ENCODE assay signal across 1 cellular context in the genomic region with DNA sequence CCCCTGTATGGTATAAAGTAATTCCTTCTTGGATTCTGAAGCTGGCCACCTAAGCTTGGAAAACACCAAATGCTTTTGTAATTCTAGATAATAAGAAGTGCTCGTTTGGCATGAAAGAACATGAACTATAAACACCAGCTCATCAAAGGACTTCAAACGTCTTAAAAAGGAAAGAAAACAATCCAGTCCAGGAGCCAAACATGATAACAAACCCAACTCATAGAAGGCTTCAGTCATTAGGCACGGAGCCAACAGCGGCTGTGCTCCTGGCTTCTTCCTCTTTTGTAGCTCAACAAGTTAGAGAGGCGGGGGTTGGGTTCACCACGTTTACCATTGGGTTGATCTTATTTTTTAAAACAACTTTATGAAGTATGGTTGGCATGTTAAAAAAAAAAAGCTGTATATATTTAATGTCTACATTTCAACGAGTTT.
TF ChIP-seq lines count a peak whose summit lies in the region.

No MANE protein-coding gene starts in this region.

TF ChIP-seq in HepG2, 621 proteins besides CTCF, POLR2A, EP300 and RAD21 (continued from another document and continues in another):
- TF ChIP-seq GATA4 (IDR thresholded peaks at IDR 0.05; ENCODE audit: borderline replicate concordance, low read depth) = 0 out of 2 replicates have a peak, but pooled peaks have one; percentile 27
- peak; percentile 63 for TF ChIP-seq RARA (CRISPR knock-in tag; IDR thresholded peaks at IDR 0.05)
- TF ChIP-seq, protein P1, sequence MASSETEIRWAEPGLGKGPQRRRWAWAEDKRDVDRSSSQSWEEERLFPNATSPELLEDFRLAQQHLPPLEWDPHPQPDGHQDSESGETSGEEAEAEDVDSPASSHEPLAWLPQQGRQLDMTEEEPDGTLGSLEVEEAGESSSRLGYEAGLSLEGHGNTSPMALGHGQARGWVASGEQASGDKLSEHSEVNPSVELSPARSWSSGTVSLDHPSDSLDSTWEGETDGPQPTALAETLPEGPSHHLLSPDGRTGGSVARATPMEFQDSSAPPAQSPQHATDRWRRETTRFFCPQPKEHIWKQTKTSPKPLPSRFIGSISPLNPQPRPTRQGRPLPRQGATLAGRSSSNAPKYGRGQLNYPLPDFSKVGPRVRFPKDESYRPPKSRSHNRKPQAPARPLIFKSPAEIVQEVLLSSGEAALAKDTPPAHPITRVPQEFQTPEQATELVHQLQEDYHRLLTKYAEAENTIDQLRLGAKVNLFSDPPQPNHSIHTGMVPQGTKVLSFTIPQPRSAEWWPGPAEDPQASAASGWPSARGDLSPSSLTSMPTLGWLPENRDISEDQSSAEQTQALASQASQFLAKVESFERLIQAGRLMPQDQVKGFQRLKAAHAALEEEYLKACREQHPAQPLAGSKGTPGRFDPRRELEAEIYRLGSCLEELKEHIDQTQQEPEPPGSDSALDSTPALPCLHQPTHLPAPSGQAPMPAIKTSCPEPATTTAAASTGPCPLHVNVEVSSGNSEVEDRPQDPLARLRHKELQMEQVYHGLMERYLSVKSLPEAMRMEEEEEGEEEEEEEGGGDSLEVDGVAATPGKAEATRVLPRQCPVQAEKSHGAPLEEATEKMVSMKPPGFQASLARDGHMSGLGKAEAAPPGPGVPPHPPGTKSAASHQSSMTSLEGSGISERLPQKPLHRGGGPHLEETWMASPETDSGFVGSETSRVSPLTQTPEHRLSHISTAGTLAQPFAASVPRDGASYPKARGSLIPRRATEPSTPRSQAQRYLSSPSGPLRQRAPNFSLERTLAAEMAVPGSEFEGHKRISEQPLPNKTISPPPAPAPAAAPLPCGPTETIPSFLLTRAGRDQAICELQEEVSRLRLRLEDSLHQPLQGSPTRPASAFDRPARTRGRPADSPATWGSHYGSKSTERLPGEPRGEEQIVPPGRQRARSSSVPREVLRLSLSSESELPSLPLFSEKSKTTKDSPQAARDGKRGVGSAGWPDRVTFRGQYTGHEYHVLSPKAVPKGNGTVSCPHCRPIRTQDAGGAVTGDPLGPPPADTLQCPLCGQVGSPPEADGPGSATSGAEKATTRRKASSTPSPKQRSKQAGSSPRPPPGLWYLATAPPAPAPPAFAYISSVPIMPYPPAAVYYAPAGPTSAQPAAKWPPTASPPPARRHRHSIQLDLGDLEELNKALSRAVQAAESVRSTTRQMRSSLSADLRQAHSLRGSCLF (CRISPR knock-in tag; IDR thresholded peaks at IDR 0.05; ENCODE audit: borderline replicate concordance) = no peak
- TF ChIP-seq, protein P2, sequence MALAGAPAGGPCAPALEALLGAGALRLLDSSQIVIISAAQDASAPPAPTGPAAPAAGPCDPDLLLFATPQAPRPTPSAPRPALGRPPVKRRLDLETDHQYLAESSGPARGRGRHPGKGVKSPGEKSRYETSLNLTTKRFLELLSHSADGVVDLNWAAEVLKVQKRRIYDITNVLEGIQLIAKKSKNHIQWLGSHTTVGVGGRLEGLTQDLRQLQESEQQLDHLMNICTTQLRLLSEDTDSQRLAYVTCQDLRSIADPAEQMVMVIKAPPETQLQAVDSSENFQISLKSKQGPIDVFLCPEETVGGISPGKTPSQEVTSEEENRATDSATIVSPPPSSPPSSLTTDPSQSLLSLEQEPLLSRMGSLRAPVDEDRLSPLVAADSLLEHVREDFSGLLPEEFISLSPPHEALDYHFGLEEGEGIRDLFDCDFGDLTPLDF (CRISPR knock-in tag; IDR thresholded peaks at IDR 0.05) = no peak
- TF ChIP-seq ARNTL (CRISPR knock-in tag; IDR thresholded peaks at IDR 0.05) = no peak
- peak; percentile 42 for TF ChIP-seq SAP130 (CRISPR knock-in tag; IDR thresholded peaks at IDR 0.05; ENCODE audit: low read depth)
- TF ChIP-seq, protein P3, sequence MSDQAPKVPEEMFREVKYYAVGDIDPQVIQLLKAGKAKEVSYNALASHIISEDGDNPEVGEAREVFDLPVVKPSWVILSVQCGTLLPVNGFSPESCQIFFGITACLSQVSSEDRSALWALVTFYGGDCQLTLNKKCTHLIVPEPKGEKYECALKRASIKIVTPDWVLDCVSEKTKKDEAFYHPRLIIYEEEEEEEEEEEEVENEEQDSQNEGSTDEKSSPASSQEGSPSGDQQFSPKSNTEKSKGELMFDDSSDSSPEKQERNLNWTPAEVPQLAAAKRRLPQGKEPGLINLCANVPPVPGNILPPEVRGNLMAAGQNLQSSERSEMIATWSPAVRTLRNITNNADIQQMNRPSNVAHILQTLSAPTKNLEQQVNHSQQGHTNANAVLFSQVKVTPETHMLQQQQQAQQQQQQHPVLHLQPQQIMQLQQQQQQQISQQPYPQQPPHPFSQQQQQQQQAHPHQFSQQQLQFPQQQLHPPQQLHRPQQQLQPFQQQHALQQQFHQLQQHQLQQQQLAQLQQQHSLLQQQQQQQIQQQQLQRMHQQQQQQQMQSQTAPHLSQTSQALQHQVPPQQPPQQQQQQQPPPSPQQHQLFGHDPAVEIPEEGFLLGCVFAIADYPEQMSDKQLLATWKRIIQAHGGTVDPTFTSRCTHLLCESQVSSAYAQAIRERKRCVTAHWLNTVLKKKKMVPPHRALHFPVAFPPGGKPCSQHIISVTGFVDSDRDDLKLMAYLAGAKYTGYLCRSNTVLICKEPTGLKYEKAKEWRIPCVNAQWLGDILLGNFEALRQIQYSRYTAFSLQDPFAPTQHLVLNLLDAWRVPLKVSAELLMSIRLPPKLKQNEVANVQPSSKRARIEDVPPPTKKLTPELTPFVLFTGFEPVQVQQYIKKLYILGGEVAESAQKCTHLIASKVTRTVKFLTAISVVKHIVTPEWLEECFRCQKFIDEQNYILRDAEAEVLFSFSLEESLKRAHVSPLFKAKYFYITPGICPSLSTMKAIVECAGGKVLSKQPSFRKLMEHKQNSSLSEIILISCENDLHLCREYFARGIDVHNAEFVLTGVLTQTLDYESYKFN (CRISPR knock-in tag; conservative IDR thresholded peaks at IDR 0.05) = peak; percentile 31; the same call in 1 of the 2 replicates
- no peak for TF ChIP-seq ZNF501 (CRISPR knock-in tag; IDR thresholded peaks at IDR 0.05)
- TF ChIP-seq HCFC1 (IDR thresholded peaks at IDR 0.05; ENCODE audit: low read depth, low read length) = no peak
- no peak for TF ChIP-seq PHF8 (CRISPR knock-in tag; IDR thresholded peaks at IDR 0.05)
- TF ChIP-seq SOX5 (CRISPR knock-in tag; IDR thresholded peaks at IDR 0.05; ENCODE audit: borderline replicate concordance) = peak; percentile 60; the same call in 1 of the 2 replicates
- TF ChIP-seq ZNF841 (CRISPR knock-in tag; IDR thresholded peaks at IDR 0.05; ENCODE audit: borderline replicate concordance) = no peak
- no peak for TF ChIP-seq ZNF292 (CRISPR knock-in tag; IDR thresholded peaks at IDR 0.05; ENCODE audit: borderline replicate concordance, low read depth)
- TF ChIP-seq ZNF773 (CRISPR knock-in tag; IDR thresholded peaks at IDR 0.05; ENCODE audit: borderline replicate concordance) = no peak
- TF ChIP-seq, protein P4, sequence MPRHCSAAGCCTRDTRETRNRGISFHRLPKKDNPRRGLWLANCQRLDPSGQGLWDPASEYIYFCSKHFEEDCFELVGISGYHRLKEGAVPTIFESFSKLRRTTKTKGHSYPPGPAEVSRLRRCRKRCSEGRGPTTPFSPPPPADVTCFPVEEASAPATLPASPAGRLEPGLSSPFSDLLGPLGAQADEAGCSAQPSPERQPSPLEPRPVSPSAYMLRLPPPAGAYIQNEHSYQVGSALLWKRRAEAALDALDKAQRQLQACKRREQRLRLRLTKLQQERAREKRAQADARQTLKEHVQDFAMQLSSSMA (CRISPR knock-in tag; IDR thresholded peaks at IDR 0.05) = no peak
- no peak for TF ChIP-seq FOSL1 (CRISPR knock-in tag; IDR thresholded peaks at IDR 0.05; ENCODE audit: borderline replicate concordance)
- peak; percentile 56; the same call in 1 of the 2 replicates for TF ChIP-seq NFIC (IDR thresholded peaks at IDR 0.05; ENCODE audit: low read length)
- no peak for TF ChIP-seq ZNF138 (CRISPR knock-in tag; IDR thresholded peaks at IDR 0.05; ENCODE audit: low read depth)
- no peak for TF ChIP-seq ZNF432 (CRISPR knock-in tag; IDR thresholded peaks at IDR 0.05; ENCODE audit: borderline replicate concordance)
- peak; percentile 53 for TF ChIP-seq CREM (IDR thresholded peaks at IDR 0.05)
- no peak for TF ChIP-seq CREM (CRISPR knock-in tag; IDR thresholded peaks at IDR 0.05)
- TF ChIP-seq, protein P5, sequence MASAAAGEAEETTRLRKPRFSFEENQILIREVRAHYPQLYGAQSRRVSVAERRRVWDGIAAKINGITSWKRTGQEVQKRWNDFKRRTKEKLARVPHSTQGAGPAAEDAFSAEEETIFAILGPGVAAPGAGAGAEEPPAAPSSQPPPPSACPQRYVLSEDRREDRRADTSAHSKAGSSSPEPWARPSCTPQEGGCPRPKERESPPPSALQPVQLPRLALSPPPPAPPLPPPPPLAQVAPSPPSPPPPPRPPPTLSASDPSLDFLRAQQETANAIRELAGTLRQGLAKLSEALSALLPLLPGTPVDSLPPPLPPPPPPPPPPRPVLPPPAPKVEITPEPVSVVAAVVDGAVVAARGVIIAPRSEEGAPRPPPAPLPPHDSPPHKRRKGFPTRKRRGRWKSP (CRISPR knock-in tag; IDR thresholded peaks at IDR 0.05) = no peak
- no peak for TF ChIP-seq FLYWCH1 (CRISPR knock-in tag; IDR thresholded peaks at IDR 0.05)
- TF ChIP-seq, protein P6, sequence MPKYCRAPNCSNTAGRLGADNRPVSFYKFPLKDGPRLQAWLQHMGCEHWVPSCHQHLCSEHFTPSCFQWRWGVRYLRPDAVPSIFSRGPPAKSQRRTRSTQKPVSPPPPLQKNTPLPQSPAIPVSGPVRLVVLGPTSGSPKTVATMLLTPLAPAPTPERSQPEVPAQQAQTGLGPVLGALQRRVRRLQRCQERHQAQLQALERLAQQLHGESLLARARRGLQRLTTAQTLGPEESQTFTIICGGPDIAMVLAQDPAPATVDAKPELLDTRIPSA (CRISPR knock-in tag; IDR thresholded peaks at IDR 0.05; ENCODE audit: borderline replicate concordance) = no peak
- no peak for TF ChIP-seq TGIF2 (CRISPR knock-in tag; IDR thresholded peaks at IDR 0.05)
- TF ChIP-seq SMYD3 (CRISPR knock-in tag; IDR thresholded peaks at IDR 0.05) = 0 out of 2 replicates have a peak, but pooled peaks have one; percentile 39
- TF ChIP-seq, protein P7, sequence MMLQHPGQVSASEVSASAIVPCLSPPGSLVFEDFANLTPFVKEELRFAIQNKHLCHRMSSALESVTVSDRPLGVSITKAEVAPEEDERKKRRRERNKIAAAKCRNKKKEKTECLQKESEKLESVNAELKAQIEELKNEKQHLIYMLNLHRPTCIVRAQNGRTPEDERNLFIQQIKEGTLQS (CRISPR knock-in tag; IDR thresholded peaks at IDR 0.05) = no peak
- TF ChIP-seq HMG20A (CRISPR knock-in tag; IDR thresholded peaks at IDR 0.05; ENCODE audit: borderline replicate concordance) = no peak
- no peak for TF ChIP-seq ZNF619 (CRISPR knock-in tag; IDR thresholded peaks at IDR 0.05)
- no peak for TF ChIP-seq ZFYVE20 (CRISPR knock-in tag; IDR thresholded peaks at IDR 0.05; ENCODE audit: borderline replicate concordance, low read depth)
- no peak for TF ChIP-seq SRSF4 (IDR thresholded peaks at IDR 0.05; ENCODE audit: low read depth, low read length, poor library complexity, severe bottlenecking)
- TF ChIP-seq PHB2 (IDR thresholded peaks at IDR 0.05; ENCODE audit: partially characterized antibody) = no peak
- TF ChIP-seq TARDBP (CRISPR knock-in tag; IDR thresholded peaks at IDR 0.05) = 0 out of 2 replicates have a peak, but pooled peaks have one; percentile 28
- no peak for TF ChIP-seq ZNF20 (CRISPR knock-in tag; IDR thresholded peaks at IDR 0.05)
- TF ChIP-seq PPARG (CRISPR knock-in tag; conservative IDR thresholded peaks at IDR 0.05) = no peak
- no peak for TF ChIP-seq PRPF4 (IDR thresholded peaks at IDR 0.05; ENCODE audit: low read depth, low read length, poor library complexity, severe bottlenecking)
- TF ChIP-seq ZNF746 (CRISPR knock-in tag; IDR thresholded peaks at IDR 0.05) = no peak
- TF ChIP-seq, protein P8, sequence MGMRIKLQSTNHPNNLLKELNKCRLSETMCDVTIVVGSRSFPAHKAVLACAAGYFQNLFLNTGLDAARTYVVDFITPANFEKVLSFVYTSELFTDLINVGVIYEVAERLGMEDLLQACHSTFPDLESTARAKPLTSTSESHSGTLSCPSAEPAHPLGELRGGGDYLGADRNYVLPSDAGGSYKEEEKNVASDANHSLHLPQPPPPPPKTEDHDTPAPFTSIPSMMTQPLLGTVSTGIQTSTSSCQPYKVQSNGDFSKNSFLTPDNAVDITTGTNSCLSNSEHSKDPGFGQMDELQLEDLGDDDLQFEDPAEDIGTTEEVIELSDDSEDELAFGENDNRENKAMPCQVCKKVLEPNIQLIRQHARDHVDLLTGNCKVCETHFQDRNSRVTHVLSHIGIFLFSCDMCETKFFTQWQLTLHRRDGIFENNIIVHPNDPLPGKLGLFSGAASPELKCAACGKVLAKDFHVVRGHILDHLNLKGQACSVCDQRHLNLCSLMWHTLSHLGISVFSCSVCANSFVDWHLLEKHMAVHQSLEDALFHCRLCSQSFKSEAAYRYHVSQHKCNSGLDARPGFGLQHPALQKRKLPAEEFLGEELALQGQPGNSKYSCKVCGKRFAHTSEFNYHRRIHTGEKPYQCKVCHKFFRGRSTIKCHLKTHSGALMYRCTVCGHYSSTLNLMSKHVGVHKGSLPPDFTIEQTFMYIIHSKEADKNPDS (CRISPR knock-in tag; IDR thresholded peaks at IDR 0.05) = no peak
- TF ChIP-seq ATM (IDR thresholded peaks at IDR 0.05; ENCODE audit: borderline replicate concordance) = no peak
- peak; percentile 46; the same call in 1 of the 2 replicates for TF ChIP-seq MED1 (CRISPR knock-in tag; IDR thresholded peaks at IDR 0.05)
- no peak for TF ChIP-seq CBX2 (IDR thresholded peaks at IDR 0.05; ENCODE audit: low read depth, low read length)
- TF ChIP-seq CBX2 (CRISPR knock-in tag; IDR thresholded peaks at IDR 0.05; ENCODE audit: low read depth) = no peak
